In genomic region chr17:32258383-32259121, GRCh38 we compare ENCODE assay signal across 20 cellular contexts. TPM values are rescaled to one million over a fixed set of nuclear protein-coding genes. Genes with fewer than 3 reads are reported as not detected.
A peak's percentile ranks its signal among the peaks of the same experiment; 100 is the strongest.
DNase-seq lines count a peak whose midpoint lies in the region; ATAC-seq and FAIRE-seq lines count a peak whose summit lies in the region.
"Had no signal": no experiment of that assay in that cellular context is flagged by ENCODE, and none has a peak within 500 bp of the region (broad histone marks: within the 10 kb centered on the region; RNA-seq: fewer than 3 reads in every experiment).

No MANE protein-coding gene starts in this region.

- H3K4me1 ChIP-seq in iPS-20b (ENCODE audit: insufficient read depth, low read length) = no peaks in the 10 kb centered on the region; the same call in 1 of the 2 replicates
- H3K4me1 ChIP-seq in aorta (ENCODE audit: control insufficient read depth in 1 of 2, insufficient read depth in 2 of 2, low read length in 2 of 2) = no peaks in the 10 kb centered on the region

- 82 to 84% methylated on average over 18 of the region's 18 CpGs for WGBS in aorta, 2 donors

- FAIRE-seq in urothelium cell line (lab: Jason Lieb, UNC) = no peak
- FAIRE-seq: colon, islet of Langerhans, RCC 7860 had no signal

- peak; percentile 32 to 84 (median 59) for DNase-seq in NCI-H1417 (lab: John Stamatoyannopoulos, UW)
- no peak for DNase-seq in NCI-H1417 treated with DMSO at 0.1 percent for 48 hours (lab: John Stamatoyannopoulos, UW)
- DNase-seq in NCI-H524 treated with DMSO at 0.1 percent for 48 hours (lab: John Stamatoyannopoulos, UW) = peak; percentile 100
- peak; percentile 17 to 53 for DNase-seq in aorta
- no peak for DNase-seq in urothelium cell line (ENCODE audit: low spot score)
- DNase-seq in NAMALWA (ENCODE audit: low spot score) = no peak
- DNase-seq in stimulated activated CD4-positive, alpha-beta T cell treated with anti-CD3 and anti-CD28 coated beads, Interleukin-4, amount 100 ng/mL, for 1 hour = no peak
- DNase-seq: activated CD4-positive, alpha-beta memory T cell treated with anti-CD3 and anti-CD28 coated beads for 36 hours; amniotic stem cell; CD4-positive, CD25-positive, alpha-beta regulatory T cell; NCI-H748 treated with DMSO at 0.1 percent for 48 hours; stimulated activated CD4-positive, alpha-beta T cell treated with anti-CD3 and anti-CD28 coated beads, Interleukin-2, amount 100 ng/mL, for 48 hours had no signal

- H3K27ac ChIP-seq in iPS-20b (ENCODE audit: low read length) (no peak overlapping the region), aorta (ENCODE audit: low read depth in 1 of 2, low read length in 2 of 2) (no peak overlapping the region)
- H3K27ac ChIP-seq: neutrophil, tibial nerve had no signal

- H3K4me3 ChIP-seq in iPS-20b (ENCODE audit: low read length) = peak overlapping the region; percentile 35; the same call in 1 of the 2 replicates
- H3K4me3 ChIP-seq in aorta (ENCODE audit: low read length in 2 of 2) = no peak overlapping the region
- H3K4me3 ChIP-seq: tibial nerve had no signal

- H3K9me3 ChIP-seq in iPS-20b (ENCODE audit: insufficient read depth, low read depth, low read length) (no peaks in the 10 kb centered on the region), aorta (ENCODE audit: control insufficient read depth, low read length) (no peaks in the 10 kb centered on the region)
- H3K9me3 ChIP-seq: neutrophil, tibial nerve had no signal

- ATAC-seq in aorta (ENCODE audit: low FRiP score) = no peak

- H3K9ac ChIP-seq in iPS-20b (ENCODE audit: low read depth, low read length) = peak overlapping the region; percentile 0; the same call in 1 of the 2 replicates

- peaks cover 22% of the 10 kb centered on the region for H3K27me3 ChIP-seq in iPS-20b (ENCODE audit: insufficient read depth, low read length)
- no peaks in the 10 kb centered on the region for H3K27me3 ChIP-seq in aorta (ENCODE audit: control insufficient read depth in 1 of 2, insufficient read depth in 2 of 2, low read length in 1 of 2)
- H3K27me3 ChIP-seq: tibial nerve had no signal

- intact Hi-C loops in aorta (cut with DNase I) = no loop called here

- no peaks in the 10 kb centered on the region for H3K36me3 ChIP-seq in iPS-20b (ENCODE audit: insufficient read depth, low read depth, low read length)
- H3K36me3 ChIP-seq in aorta (ENCODE audit: control insufficient read depth in 1 of 2, insufficient read depth in 2 of 2, low read length in 1 of 2) = no peaks in the 10 kb centered on the region
- H3K36me3 ChIP-seq: neutrophil, tibial nerve had no signal

RNA-seq across cellular contexts. Expression of gene RHBDL3, which starts 7.1 kb away (rescaled TPM):
- 1 to 10 TPM in 1 of 2 donors, under 1 TPM in 1; 0.29 to 1.0 TPM for total RNA-seq in aorta
- polyA plus RNA-seq in aorta = not detected
- total RNA-seq: CD4-positive, CD25-positive, alpha-beta regulatory T cell; epithelial cell of proximal tubule had no signal
- polyA plus RNA-seq: CD4-positive, CD25-positive, alpha-beta regulatory T cell; IgD-negative memory B cell had no signal

Comparison
In these comparisons a context has a peak if more than half of its experiments do, and no peak if none do; other contexts are left out.
1. DNase-seq: peak in NCI-H1417 (3 of 3), NCI-H524 treated with DMSO at 0.1 percent for 48 hours (single experiment) and aorta (2 of 2); none in NCI-H1417 treated with DMSO at 0.1 percent for 48 hours (single experiment), urothelium cell line (single experiment), NAMALWA (single experiment) and stimulated activated CD4-positive, alpha-beta T cell treated with anti-CD3 and anti-CD28 coated beads, Interleukin-4, amount 100 ng/mL, for 1 hour (single experiment).